Comparison of ENCODE assay signal across 23 cellular contexts in the genomic region with DNA sequence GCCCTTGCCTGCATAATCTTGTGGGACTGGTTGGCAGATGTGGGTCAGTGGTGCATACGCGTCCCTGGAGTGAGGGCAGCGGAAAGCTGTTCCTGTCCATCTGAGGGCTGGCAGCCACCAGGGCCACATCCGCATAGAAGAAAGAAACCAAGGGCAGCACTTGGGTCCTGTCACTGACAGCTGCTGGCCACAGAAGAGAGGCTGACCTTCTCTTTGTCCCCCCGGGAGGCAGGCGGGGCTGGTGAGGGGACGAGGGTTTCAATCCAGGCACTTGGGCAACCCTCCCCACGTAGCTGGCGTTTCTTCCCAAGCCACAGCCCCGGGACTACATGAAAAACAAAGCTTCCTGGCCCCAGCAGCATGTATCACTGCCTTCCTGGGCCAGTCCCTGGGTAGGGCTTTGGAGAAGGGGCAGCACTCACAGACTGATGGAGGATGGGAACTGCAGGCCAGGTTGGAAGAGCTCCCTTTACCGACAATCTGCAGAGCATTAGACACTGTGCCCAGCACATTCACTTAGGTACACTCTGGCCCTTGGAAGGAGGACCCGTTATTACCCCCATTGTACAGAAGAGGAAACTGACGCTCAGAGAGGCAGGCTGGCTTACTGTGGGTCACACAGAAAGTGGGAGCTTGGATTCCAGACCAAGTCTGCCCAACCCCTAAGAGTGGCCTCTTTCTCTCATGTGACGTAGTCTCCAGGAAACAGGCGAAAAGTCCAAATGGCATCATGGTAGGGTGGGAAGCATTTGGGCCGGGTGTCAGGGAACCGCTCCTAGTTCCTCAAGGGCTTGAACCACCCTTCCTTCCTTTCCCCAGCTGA.
DNase-seq lines count a peak whose midpoint lies in the region; ATAC-seq, FAIRE-seq and TF ChIP-seq lines count a peak whose summit lies in the region.
"Had no signal": no experiment of that assay in that cellular context is flagged by ENCODE, and none has a peak within 500 bp of the region (broad histone marks: within the 10 kb centered on the region; RNA-seq: fewer than 3 reads in every experiment).

No MANE protein-coding gene starts in this region.

- FAIRE-seq in D721Med (lab: Jason Lieb, UNC) = no peak
- FAIRE-seq: A204.1 had no signal

- H3K4me2 ChIP-seq in osteoblast (ENCODE audit: insufficient read depth, low read length) = no peak overlapping the region

- H3K36me3 Mint-ChIP-seq in activated T-cell treated with anti-CD3 and anti-CD28 coated beads, Interleukin-2, amount 50 U/mL, for 24 hours (ENCODE audit: low read depth) = no peaks in the 10 kb centered on the region

- peak; percentile 49 for ATAC-seq in left ventricle myocardium superior
- ATAC-seq in upper lobe of right lung = no peak
- ATAC-seq: left colon had no signal

- H3K27ac ChIP-seq in right atrium auricular region (peak overlapping the region in 1 of 2 donors; percentile 79), osteoblast (ENCODE audit: low read depth, low read length) (no peak overlapping the region), upper lobe of right lung (no peak overlapping the region)
- H3K27ac ChIP-seq: colonic mucosa had no signal

- H3K4me3 ChIP-seq in right atrium auricular region (no peak overlapping the region), osteoblast (ENCODE audit: insufficient read depth, low read length) (no peak overlapping the region), upper lobe of right lung (no peak overlapping the region)
- H3K4me3 ChIP-seq: colonic mucosa, upper lobe of left lung had no signal

- TF ChIP-seq CTCF in right atrium auricular region (IDR thresholded peaks at IDR 0.05) (no peak), osteoblast (IDR thresholded peaks at IDR 0.05; ENCODE audit: extremely low read depth, low read depth, low read length) (no peak), upper lobe of right lung (IDR thresholded peaks at IDR 0.05) (no peak), D721Med (IDR thresholded peaks at IDR 0.05; ENCODE audit: insufficient read depth, missing control alignments) (no peak)

- H3K9me3 Mint-ChIP-seq in activated T-cell treated with anti-CD3 and anti-CD28 coated beads, Interleukin-2, amount 50 U/mL, for 24 hours = peaks cover 3% of the 10 kb centered on the region

- H3K4me1 ChIP-seq in right atrium auricular region = peaks cover 0 to 22% of the 10 kb centered on the region in 2 donors
- no peaks in the 10 kb centered on the region for H3K4me1 ChIP-seq in osteoblast (ENCODE audit: insufficient read depth, low read length)
- peaks cover 8% of the 10 kb centered on the region for H3K4me1 ChIP-seq in upper lobe of right lung
- H3K4me1 ChIP-seq: colonic mucosa had no signal

- H3K4me3 Mint-ChIP-seq in activated T-cell treated with anti-CD3 and anti-CD28 coated beads, Interleukin-2, amount 50 U/mL, for 24 hours = no peak overlapping the region
- H3K4me3 Mint-ChIP-seq: B cell, endodermal cell, neural crest cell had no signal

- H2AFZ ChIP-seq in osteoblast (ENCODE audit: low read length) = peak overlapping the region; percentile 74

- no peak for DNase-seq in left ventricle myocardium superior
- DNase-seq in right atrium auricular region (ENCODE audit: low spot score) = no peak
- DNase-seq in dermis blood vessel endothelial cell = peak; percentile 17
- DNase-seq in osteoblast (ENCODE audit: insufficient read length, low spot score, missing footprints) = peak; percentile 77
- peak; percentile 61 for DNase-seq in upper lobe of right lung
- no peak for DNase-seq in COR-L47 (lab: John Stamatoyannopoulos, UW)
- no peak for DNase-seq in D721Med (ENCODE audit: insufficient read length, low spot score)
- no peak for DNase-seq in activated T-cell treated with anti-CD3 and anti-CD28 coated beads, Interleukin-2, amount 50 U/mL, for 24 hours
- DNase-seq: activated CD4-positive, alpha-beta T cell treated with anti-CD3 and anti-CD28 coated beads, Interleukin-2, amount 50 U/mL, for 1 hour; colonic mucosa; left colon; midbrain; NCI-H187 treated with DMSO at 0.1 percent for 48 hours; NCI-H226; NCI-H774; stimulated activated CD8-positive, alpha-beta memory T cell treated with anti-CD3 and anti-CD28 coated beads, Interleukin-4, amount 100 ng/mL, for 48 hours; T-helper 2 cell; upper lobe of left lung had no signal

- no peaks in the 10 kb centered on the region for H4K20me1 ChIP-seq in osteoblast (ENCODE audit: insufficient read depth, low read length)

- H3K27me3 ChIP-seq in right atrium auricular region = no peaks in the 10 kb centered on the region
- peaks cover 3% of the 10 kb centered on the region for H3K27me3 ChIP-seq in osteoblast (ENCODE audit: insufficient read depth, low read length)
- H3K27me3 ChIP-seq in upper lobe of right lung = no peaks in the 10 kb centered on the region
- H3K27me3 ChIP-seq: colonic mucosa, upper lobe of left lung had no signal

- H3K27me3 Mint-ChIP-seq in activated T-cell treated with anti-CD3 and anti-CD28 coated beads, Interleukin-2, amount 50 U/mL, for 24 hours = peaks cover 4% of the 10 kb centered on the region

- no peak overlapping the region for H3K27ac Mint-ChIP-seq in activated T-cell treated with anti-CD3 and anti-CD28 coated beads, Interleukin-2, amount 50 U/mL, for 24 hours
- H3K27ac Mint-ChIP-seq: activated T-helper 2 cell treated with anti-CD3 and anti-CD28 coated beads, Interferon-gamma antibody, Interleukin-2, Interleukin-4, amounts not matched to agents 10 μg/mL and 5 μg/mL and 100 μg/mL, durations not matched to agents 14 hours and 24 hours and 36 hours; B cell; endodermal cell had no signal

- H3K9me3 ChIP-seq in right atrium auricular region (peaks cover 0 to 7% of the 10 kb centered on the region in 2 donors), osteoblast (ENCODE audit: low read depth, low read length) (no peaks in the 10 kb centered on the region), upper lobe of right lung (no peaks in the 10 kb centered on the region)
- H3K9me3 ChIP-seq: colonic mucosa had no signal

- no peaks in the 10 kb centered on the region for H3K4me1 Mint-ChIP-seq in activated T-cell treated with anti-CD3 and anti-CD28 coated beads, Interleukin-2, amount 50 U/mL, for 24 hours (ENCODE audit: low read depth)

- no peaks in the 10 kb centered on the region for H3K36me3 ChIP-seq in right atrium auricular region
- H3K36me3 ChIP-seq in osteoblast (ENCODE audit: insufficient read depth, low read length) = no peaks in the 10 kb centered on the region
- H3K36me3 ChIP-seq in upper lobe of right lung = no peaks in the 10 kb centered on the region
- H3K36me3 ChIP-seq: colonic mucosa, upper lobe of left lung had no signal

- intact Hi-C loops in left ventricle myocardium superior (cut with micrococcal nuclease) = no loop called here
- intact Hi-C loops in upper lobe of right lung (cut with DNase I) = no loop called here

- H3K79me2 ChIP-seq in osteoblast (ENCODE audit: insufficient read depth, low read length) = no peaks in the 10 kb centered on the region

Comparison
In these comparisons a context has a peak if more than half of its experiments do, and no peak if none do; other contexts are left out.
1. DNase-seq: peak in dermis blood vessel endothelial cell (single experiment), osteoblast (single experiment) and upper lobe of right lung (single experiment); none in left ventricle myocardium superior (single experiment), right atrium auricular region (single experiment), COR-L47 (single experiment), D721Med (single experiment) and activated T-cell treated with anti-CD3 and anti-CD28 coated beads, Interleukin-2, amount 50 U/mL, for 24 hours (single experiment).